ENCODE assay signal across 8 cellular contexts in the genomic region with DNA sequence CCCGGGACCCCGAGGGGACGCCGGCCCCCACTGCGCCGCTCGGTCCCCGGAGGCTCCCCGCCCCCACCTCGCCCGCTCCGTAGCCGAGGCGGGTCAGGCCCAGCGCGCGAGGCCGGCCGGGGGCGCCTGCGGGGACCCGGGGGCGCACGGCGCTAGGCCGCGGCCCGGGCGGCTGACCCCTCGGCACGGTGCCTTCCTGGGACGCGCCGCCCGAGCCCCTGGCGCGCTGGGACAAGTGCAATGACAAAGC. TPM values are rescaled to one million over a fixed set of nuclear protein-coding genes. Genes with fewer than 3 reads are reported as not detected.
DNase-seq lines count a peak whose midpoint lies in the region; ATAC-seq, FAIRE-seq and TF ChIP-seq lines count a peak whose summit lies in the region.

No MANE protein-coding gene starts in this region.

- CTCF ChIA-PET in K562 (lab: Yijun Ruan, JAX; ENCODE audit: low intra/inter-chr PET ratio): no interaction called here

- H2AFZ ChIP-seq in K562 (ENCODE audit: low read depth, low read length) (peak overlapping the region; percentile 89; the same call in 1 of the 2 replicates), mesenchymal stem cell (ENCODE audit: low read depth, low read length) (peak overlapping the region; percentile 32)

- peaks cover 16% of the 10 kb centered on the region for H3K79me1 ChIP-seq in mesenchymal stem cell (replicated peaks; ENCODE audit: low read length, poor library complexity, severe bottlenecking)

- peak overlapping the region; percentile 90 to 98 for H3K18ac ChIP-seq in mesenchymal stem cell (ENCODE audit: low read depth in 1 of 2, low read length in 2 of 2)

- peaks cover 21 to 23% of the 10 kb centered on the region in 2 experiments for H3K4me1 ChIP-seq in K562 (replicated peaks in 1 of 2; ENCODE audit: control insufficient read depth in 2 of 2, insufficient read depth in 2 of 2, low read length in 2 of 2)
- H3K4me1 ChIP-seq in mesenchymal stem cell (ENCODE audit: control insufficient read depth, insufficient read depth, low read depth, low read length): peaks cover 3% of the 10 kb centered on the region

- in situ Hi-C loops in K562 (cut with MboI): no loop called here

- H3K4ac ChIP-seq in mesenchymal stem cell (ENCODE audit: low read depth in 1 of 2, low read length in 2 of 2): peak overlapping the region in 1 of 2 experiments; percentile 91

- peak overlapping the region; percentile 83 for H2BK5ac ChIP-seq in mesenchymal stem cell (ENCODE audit: low read depth, low read length, poor library complexity, severe bottlenecking)

- H2BK15ac ChIP-seq in mesenchymal stem cell (ENCODE audit: low read depth, poor library complexity, severe bottlenecking): peak overlapping the region; percentile 82

- no peak for TF ChIP-seq POLR2A in K562 (conservative IDR thresholded peaks at IDR 0.05)

- 2% methylated on average over 13 of the region's 37 CpGs for WGBS in K562 (ENCODE audit: insufficient coverage, low coverage, missing lambda C conversion rate)
- WGBS in mesenchymal stem cell: no CpG with 5 or more reads among the region's 37 CpGs

- H3K36me3 ChIP-seq in K562 (ENCODE audit: control insufficient read depth, insufficient read depth, low read length): peaks cover 9% of the 10 kb centered on the region; the same call in 1 of the 3 replicates
- peaks cover 0 to 9% of the 10 kb centered on the region in 2 experiments for H3K36me3 ChIP-seq in mesenchymal stem cell (ENCODE audit: control insufficient read depth in 1 of 2, insufficient read depth in 2 of 2, low read depth in 1 of 2, low read length in 2 of 2)

- no peak for TF ChIP-seq EP300 in K562 (IDR thresholded peaks at IDR 0.05; ENCODE audit: low read length)

- TF ChIP-seq CTCF in AG10803 (conservative IDR thresholded peaks at IDR 0.05; ENCODE audit: low read length): no peak
- TF ChIP-seq CTCF in K562 (IDR thresholded peaks at IDR 0.05 in 2 of 3, conservative IDR thresholded peaks at IDR 0.05 in 1 of 3; ENCODE audit: insufficient read depth in 2 of 3, low read depth in 1 of 3, low read length in 3 of 3): no peak

- peak overlapping the region in 1 of 2 experiments; percentile 88 for H3K14ac ChIP-seq in mesenchymal stem cell (ENCODE audit: low read length in 2 of 2)

- H3K27ac ChIP-seq in K562 (ENCODE audit: extremely low read depth, low read depth, low read length) (peak overlapping the region; percentile 93), mesenchymal stem cell (ENCODE audit: low read length, poor library complexity, severe bottlenecking) (no peak overlapping the region)

- no peak overlapping the region for H2AK5ac ChIP-seq in mesenchymal stem cell (ENCODE audit: low read length, severe bottlenecking)

- H3K9ac ChIP-seq in K562 (ENCODE audit: insufficient read depth in 1 of 2, low read depth in 2 of 2, low read length in 2 of 2): peak overlapping the region; percentile 82 to 95; a peak in 3 of 4 replicates
- peak overlapping the region; percentile 100 for H3K9ac ChIP-seq in mesenchymal stem cell (ENCODE audit: low read length)

- H4K20me1 ChIP-seq in K562 (replicated peaks; ENCODE audit: control insufficient read depth, insufficient read depth, low read length): 0 out of 2 replicates have a peak, but pooled peaks cover 3% of the 10 kb centered on the region

- POLR2A ChIA-PET in K562 (lab: Yijun Ruan, JAX): no interaction called here

- no peak for TF ChIP-seq RAD21 in K562 (CRISPR knock-in tag; conservative IDR thresholded peaks at IDR 0.05 in 1 of 2, IDR thresholded peaks at IDR 0.05 in 1 of 2)

- H3K79me2 ChIP-seq in K562 (ENCODE audit: control insufficient read depth, insufficient read depth, low read length): peaks cover 65% of the 10 kb centered on the region

- peak overlapping the region; percentile 95; the same call in 1 of the 2 replicates for H3K4me2 ChIP-seq in K562 (ENCODE audit: insufficient read depth, low read length)
- H3K4me2 ChIP-seq in mesenchymal stem cell (ENCODE audit: low read length, poor library complexity, severe bottlenecking): no peak overlapping the region

- peak overlapping the region; percentile 64 to 73 for H3K23ac ChIP-seq in mesenchymal stem cell (ENCODE audit: low read length in 2 of 2)

- intact Hi-C loops in K562 (cut with micrococcal nuclease): loop anchor here (2.0 to 5.0 kb wide), 2 partner anchors 208 to 224 kb away; no protein-coding TSS in a partner anchor

- peak overlapping the region; percentile 91 for H4K91ac ChIP-seq in mesenchymal stem cell (ENCODE audit: low read length)

- H3K4me3 ChIP-seq in AG10803 (ENCODE audit: low read length): peak overlapping the region; percentile 97
- peak overlapping the region; percentile 92 for H3K4me3 ChIP-seq in K562
- H3K4me3 ChIP-seq in mesenchymal stem cell (ENCODE audit: insufficient read depth in 1 of 2, low read depth in 1 of 2, low read length in 2 of 2): peak overlapping the region; percentile 83 to 93

- H4K8ac ChIP-seq in mesenchymal stem cell (ENCODE audit: low read length): peak overlapping the region; percentile 82

- no TSS peak for BruUV-seq in K562 (replicated peaks; lab: Mats Ljungman, UMichigan)

- peak overlapping the region; percentile 42 to 51 for H2BK12ac ChIP-seq in mesenchymal stem cell (ENCODE audit: low read length in 2 of 2)

- FAIRE-seq in K562 (lab: Jason Lieb, UNC): no peak

- peak; percentile 18 for ATAC-seq in HG02642 (IDR thresholded peaks at IDR 0.05; ENCODE audit: poor library complexity, unreplicated experiment)
- ATAC-seq in K562: peak; percentile 8
- no peak for ATAC-seq in HG02610 (IDR thresholded peaks at IDR 0.05; ENCODE audit: unreplicated experiment)

- H3K9me1 ChIP-seq in K562 (ENCODE audit: control insufficient read depth, insufficient read depth, low read length): no peaks in the 10 kb centered on the region

- H3K27me3 ChIP-seq in K562 (ENCODE audit: control insufficient read depth in 2 of 2, insufficient read depth in 2 of 2, low read length in 2 of 2): no peaks in the 10 kb centered on the region
- H3K27me3 ChIP-seq in mesenchymal stem cell (ENCODE audit: control insufficient read depth in 1 of 2, insufficient read depth in 1 of 2, low read length in 2 of 2): no peaks in the 10 kb centered on the region

- H3K9me3 ChIP-seq in K562 (replicated peaks; ENCODE audit: control insufficient read depth, insufficient read depth, low read depth, low read length) (no peaks in the 10 kb centered on the region), mesenchymal stem cell (ENCODE audit: control insufficient read depth, low read length) (no peaks in the 10 kb centered on the region)

- peak overlapping the region; percentile 87 for H2BK120ac ChIP-seq in mesenchymal stem cell (ENCODE audit: low read depth, low read length)

- DNase-seq in AG10803 (ENCODE audit: low read depth): no peak
- peak in 2 of 4 experiments; percentile 33 to 49 for DNase-seq in K562 (ENCODE audit: extremely low read depth in 1 of 4, low spot score in 3 of 4)
- DNase-seq in mesenchymal stem cell: no peak
- DNase-seq in occipital lobe (lab: John Stamatoyannopoulos, UW): no peak
- DNase-seq in GOT3 (lab: John Stamatoyannopoulos, UW): no peak
- DNase-seq in NCI-H1694 treated with DMSO at 0.1 percent for 48 hours (lab: John Stamatoyannopoulos, UW): no peak

TF ChIP-seq in K562, 482 proteins besides CTCF, POLR2A, EP300 and RAD21 (continues in another document):
- no peak for TF ChIP-seq MYBL2 (IDR thresholded peaks at IDR 0.05; ENCODE audit: low read depth)
- TF ChIP-seq MYBL2 (CRISPR knock-in tag; IDR thresholded peaks at IDR 0.05; ENCODE audit: borderline replicate concordance): no peak
- TF ChIP-seq, protein P1, sequence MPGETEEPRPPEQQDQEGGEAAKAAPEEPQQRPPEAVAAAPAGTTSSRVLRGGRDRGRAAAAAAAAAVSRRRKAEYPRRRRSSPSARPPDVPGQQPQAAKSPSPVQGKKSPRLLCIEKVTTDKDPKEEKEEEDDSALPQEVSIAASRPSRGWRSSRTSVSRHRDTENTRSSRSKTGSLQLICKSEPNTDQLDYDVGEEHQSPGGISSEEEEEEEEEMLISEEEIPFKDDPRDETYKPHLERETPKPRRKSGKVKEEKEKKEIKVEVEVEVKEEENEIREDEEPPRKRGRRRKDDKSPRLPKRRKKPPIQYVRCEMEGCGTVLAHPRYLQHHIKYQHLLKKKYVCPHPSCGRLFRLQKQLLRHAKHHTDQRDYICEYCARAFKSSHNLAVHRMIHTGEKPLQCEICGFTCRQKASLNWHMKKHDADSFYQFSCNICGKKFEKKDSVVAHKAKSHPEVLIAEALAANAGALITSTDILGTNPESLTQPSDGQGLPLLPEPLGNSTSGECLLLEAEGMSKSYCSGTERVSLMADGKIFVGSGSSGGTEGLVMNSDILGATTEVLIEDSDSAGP (CRISPR knock-in tag; IDR thresholded peaks at IDR 0.05): no peak
- TF ChIP-seq RBM14 (IDR thresholded peaks at IDR 0.05; ENCODE audit: borderline replicate concordance, insufficient read depth, low read depth, low read length): no peak
- TF ChIP-seq SAFB (IDR thresholded peaks at IDR 0.05; ENCODE audit: borderline replicate concordance, low read depth, low read length): no peak
- TF ChIP-seq NCOA4 (IDR thresholded peaks at IDR 0.05; ENCODE audit: partially characterized antibody): no peak
- TF ChIP-seq ZNF507 (tag; conservative IDR thresholded peaks at IDR 0.05): no peak
- TF ChIP-seq KLF16 (IDR thresholded peaks at IDR 0.05): no peak
- 0 out of 4 replicates have a peak, but pooled peaks of 1 of the 2 experiments have one; percentile 0 for TF ChIP-seq NONO (IDR thresholded peaks at IDR 0.05; ENCODE audit: low read depth in 2 of 2, low read length in 1 of 2)

RNA-seq across cellular contexts. Expression of a gene that starts 1.2 kb away (rescaled TPM):
- total RNA-seq in K562 (2011; cell fraction: chromatin; rRNA removed; ENCODE audit: low replicate concordance): 15.6 and 19.2 TPM in 2 replicates
- 10.3 and 10.7 TPM in 2 replicates for total RNA-seq in K562 (2011; cell fraction: nucleolus; rRNA removed)
- total RNA-seq in K562 (2011; cell fraction: nucleoplasm; rRNA removed): 10.5 and 12.5 TPM in 2 replicates
- total RNA-seq in K562 (2014; rRNA removed) (7.1 and 8.2 TPM in 2 replicates), K562 (2014; rRNA removed; fragmentation: Illumina TruSeq; extraction: Trizol) (12.0 TPM in 2 replicates), K562 (2015; rRNA removed; fragmentation: Illumina TruSeq; extraction: Trizol) (9.9 and 10.2 TPM in 2 replicates), K562 (2021) (11.3 and 11.9 TPM in 2 replicates), occipital lobe (9.4 TPM)
- polyA plus RNA-seq in K562 (2011; rRNA removed) (11.3 and 15.3 TPM in 2 replicates), K562 (2014; fragmentation: Illumina TruSeq; extraction: Trizol) (12.2 and 14.5 TPM in 2 replicates), K562 (2014; fragmentation: Nextera tagmentation; extraction: Ambion mirVana) (10 to 100 TPM in 1 of 2 experiments, 1 to 10 TPM in 1; 8.8 to 17.1 TPM), K562 (2014; rRNA removed) (8.4 and 9.4 TPM in 2 replicates)
- 11.6 and 13.5 TPM in 2 replicates for polyA plus RNA-seq in K562 (2011; cell fraction: cytosol; rRNA removed)
- polyA plus RNA-seq in K562 (2011; cell fraction: nucleus; rRNA removed): 9.3 and 12.3 TPM in 2 replicates
- polyA plus RNA-seq in K562 (2012): 10.6 and 13.8 TPM in 2 replicates
- 18.1 and 18.7 TPM in 2 replicates for polyA minus RNA-seq in K562 (2011; rRNA and poly(A)+ RNA removed)
- polyA minus RNA-seq in K562 (2011; cell fraction: cytosol; rRNA and poly(A)+ RNA removed): 8.7 and 10.5 TPM in 2 replicates
- 7.4 and 19.0 TPM in 2 replicates for polyA minus RNA-seq in K562 (2011; cell fraction: nucleus; rRNA and poly(A)+ RNA removed)
- 30.5 TPM for polyA plus RNA-seq in mesenchymal stem cell (2013, experiment 1 of 2)
- polyA plus RNA-seq in mesenchymal stem cell (2013, experiment 2 of 2): 30.8 TPM
